In genomic region chr3:149417174-149417573, GRCh38 we compare ENCODE assay signal across 11 cellular contexts.
DNase-seq lines count a peak whose midpoint lies in the region; ATAC-seq, FAIRE-seq and TF ChIP-seq lines count a peak whose summit lies in the region.
"Had no signal": no experiment of that assay in that cellular context is flagged by ENCODE, and none has a peak within 500 bp of the region (broad histone marks: within the 10 kb centered on the region; RNA-seq: fewer than 3 reads in every experiment).

No MANE protein-coding gene starts in this region.

- ATAC-seq in GM18873 (IDR thresholded peaks at IDR 0.05; ENCODE audit: low FRiP score, unreplicated experiment): peak; percentile 75
- ATAC-seq in GM21717 (IDR thresholded peaks at IDR 0.05; ENCODE audit: unreplicated experiment): peak; percentile 87
- peak; percentile 88 for ATAC-seq in HG03139 (IDR thresholded peaks at IDR 0.05; ENCODE audit: unreplicated experiment)
- ATAC-seq: right cardiac atrium had no signal

- DNase-seq in AG08395 (ENCODE audit: low spot score): no peak
- DNase-seq in effector CD4-positive, alpha-beta T cell: no peak
- DNase-seq in H54 (ENCODE audit: insufficient read length, low spot score): no peak
- DNase-seq in SIG-M5 treated with dmso at 0.1 percent for 504 hours (lab: John Stamatoyannopoulos, UW; ENCODE audit: unreplicated experiment): no peak
- DNase-seq: activated effector memory CD4-positive, alpha-beta T cell treated with anti-CD3 and anti-CD28 coated beads, Interleukin-2, amount 50 U/mL, for 16 hours; right cardiac atrium had no signal

- TF ChIP-seq POLR2A in H54 (IDR thresholded peaks at IDR 0.05; ENCODE audit: low read depth, low read length): no peak

- peak; percentile 94 for FAIRE-seq in islet of Langerhans (lab: Jason Lieb, UNC)
- no peak for FAIRE-seq in H54 (lab: Jason Lieb, UNC)
- FAIRE-seq: urothelium cell line had no signal
